ENCODE assay signal across 1 cellular context in the genomic region with DNA sequence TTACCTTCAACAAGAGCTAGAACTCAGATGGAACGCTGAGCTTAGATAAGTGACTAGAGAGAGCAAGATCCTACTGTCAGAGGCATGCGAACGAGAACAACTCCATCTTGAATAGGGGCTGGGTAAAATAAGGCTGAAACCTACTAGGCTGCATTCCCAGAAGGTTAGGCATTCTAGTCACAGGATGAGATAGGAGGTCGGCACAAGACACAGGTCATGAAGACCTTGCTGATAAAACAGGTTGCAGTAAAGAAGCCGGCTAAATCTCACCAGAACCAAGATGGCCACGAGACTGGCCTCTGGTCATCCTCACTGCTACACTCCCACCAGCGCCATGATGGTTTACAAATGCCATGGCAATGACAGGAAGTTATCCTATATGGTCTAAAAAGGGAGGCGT.
TF ChIP-seq lines count a peak whose summit lies in the region.

No MANE protein-coding gene starts in this region.

TF ChIP-seq in GM23338, 12 proteins besides CTCF, POLR2A, EP300 and RAD21 (continued from another document):
- TF ChIP-seq ETS1 (IDR thresholded peaks at IDR 0.05) (no peak), POLR2AphosphoS5 (IDR thresholded peaks at IDR 0.05; ENCODE audit: low read depth) (no peak), JUNB (IDR thresholded peaks at IDR 0.05; ENCODE audit: unreplicated experiment) (no peak)
- TF ChIP-seq, protein P1, sequence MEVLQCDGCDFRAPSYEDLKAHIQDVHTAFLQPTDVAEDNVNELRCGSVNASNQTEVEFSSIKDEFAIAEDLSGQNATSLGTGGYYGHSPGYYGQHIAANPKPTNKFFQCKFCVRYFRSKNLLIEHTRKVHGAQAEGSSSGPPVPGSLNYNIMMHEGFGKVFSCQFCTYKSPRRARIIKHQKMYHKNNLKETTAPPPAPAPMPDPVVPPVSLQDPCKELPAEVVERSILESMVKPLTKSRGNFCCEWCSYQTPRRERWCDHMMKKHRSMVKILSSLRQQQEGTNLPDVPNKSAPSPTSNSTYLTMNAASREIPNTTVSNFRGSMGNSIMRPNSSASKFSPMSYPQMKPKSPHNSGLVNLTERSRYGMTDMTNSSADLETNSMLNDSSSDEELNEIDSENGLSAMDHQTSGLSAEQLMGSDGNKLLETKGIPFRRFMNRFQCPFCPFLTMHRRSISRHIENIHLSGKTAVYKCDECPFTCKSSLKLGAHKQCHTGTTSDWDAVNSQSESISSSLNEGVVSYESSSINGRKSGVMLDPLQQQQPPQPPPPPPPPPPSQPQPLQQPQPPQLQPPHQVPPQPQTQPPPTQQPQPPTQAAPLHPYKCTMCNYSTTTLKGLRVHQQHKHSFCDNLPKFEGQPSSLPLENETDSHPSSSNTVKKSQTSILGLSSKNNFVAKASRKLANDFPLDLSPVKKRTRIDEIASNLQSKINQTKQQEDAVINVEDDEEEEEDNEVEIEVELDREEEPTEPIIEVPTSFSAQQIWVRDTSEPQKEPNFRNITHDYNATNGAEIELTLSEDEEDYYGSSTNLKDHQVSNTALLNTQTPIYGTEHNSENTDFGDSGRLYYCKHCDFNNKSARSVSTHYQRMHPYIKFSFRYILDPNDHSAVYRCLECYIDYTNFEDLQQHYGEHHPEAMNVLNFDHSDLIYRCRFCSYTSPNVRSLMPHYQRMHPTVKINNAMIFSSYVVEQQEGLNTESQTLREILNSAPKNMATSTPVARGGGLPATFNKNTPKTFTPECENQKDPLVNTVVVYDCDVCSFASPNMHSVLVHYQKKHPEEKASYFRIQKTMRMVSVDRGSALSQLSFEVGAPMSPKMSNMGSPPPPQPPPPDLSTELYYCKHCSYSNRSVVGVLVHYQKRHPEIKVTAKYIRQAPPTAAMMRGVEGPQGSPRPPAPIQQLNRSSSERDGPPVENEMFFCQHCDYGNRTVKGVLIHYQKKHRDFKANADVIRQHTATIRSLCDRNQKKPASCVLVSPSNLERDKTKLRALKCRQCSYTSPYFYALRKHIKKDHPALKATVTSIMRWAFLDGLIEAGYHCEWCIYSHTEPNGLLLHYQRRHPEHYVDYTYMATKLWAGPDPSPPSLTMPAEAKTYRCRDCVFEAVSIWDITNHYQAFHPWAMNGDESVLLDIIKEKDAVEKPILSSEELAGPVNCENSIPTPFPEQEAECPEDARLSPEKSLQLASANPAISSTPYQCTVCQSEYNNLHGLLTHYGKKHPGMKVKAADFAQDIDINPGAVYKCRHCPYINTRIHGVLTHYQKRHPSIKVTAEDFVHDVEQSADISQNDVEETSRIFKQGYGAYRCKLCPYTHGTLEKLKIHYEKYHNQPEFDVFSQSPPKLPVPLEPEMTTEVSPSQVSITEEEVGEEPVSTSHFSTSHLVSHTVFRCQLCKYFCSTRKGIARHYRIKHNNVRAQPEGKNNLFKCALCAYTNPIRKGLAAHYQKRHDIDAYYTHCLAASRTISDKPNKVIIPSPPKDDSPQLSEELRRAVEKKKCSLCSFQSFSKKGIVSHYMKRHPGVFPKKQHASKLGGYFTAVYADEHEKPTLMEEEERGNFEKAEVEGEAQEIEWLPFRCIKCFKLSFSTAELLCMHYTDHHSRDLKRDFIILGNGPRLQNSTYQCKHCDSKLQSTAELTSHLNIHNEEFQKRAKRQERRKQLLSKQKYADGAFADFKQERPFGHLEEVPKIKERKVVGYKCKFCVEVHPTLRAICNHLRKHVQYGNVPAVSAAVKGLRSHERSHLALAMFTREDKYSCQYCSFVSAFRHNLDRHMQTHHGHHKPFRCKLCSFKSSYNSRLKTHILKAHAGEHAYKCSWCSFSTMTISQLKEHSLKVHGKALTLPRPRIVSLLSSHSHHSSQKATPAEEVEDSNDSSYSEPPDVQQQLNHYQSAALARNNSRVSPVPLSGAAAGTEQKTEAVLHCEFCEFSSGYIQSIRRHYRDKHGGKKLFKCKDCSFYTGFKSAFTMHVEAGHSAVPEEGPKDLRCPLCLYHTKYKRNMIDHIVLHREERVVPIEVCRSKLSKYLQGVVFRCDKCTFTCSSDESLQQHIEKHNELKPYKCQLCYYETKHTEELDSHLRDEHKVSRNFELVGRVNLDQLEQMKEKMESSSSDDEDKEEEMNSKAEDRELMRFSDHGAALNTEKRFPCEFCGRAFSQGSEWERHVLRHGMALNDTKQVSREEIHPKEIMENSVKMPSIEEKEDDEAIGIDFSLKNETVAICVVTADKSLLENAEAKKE (CRISPR knock-in tag; IDR thresholded peaks at IDR 0.05): no peak
- TF ChIP-seq, protein P2, sequence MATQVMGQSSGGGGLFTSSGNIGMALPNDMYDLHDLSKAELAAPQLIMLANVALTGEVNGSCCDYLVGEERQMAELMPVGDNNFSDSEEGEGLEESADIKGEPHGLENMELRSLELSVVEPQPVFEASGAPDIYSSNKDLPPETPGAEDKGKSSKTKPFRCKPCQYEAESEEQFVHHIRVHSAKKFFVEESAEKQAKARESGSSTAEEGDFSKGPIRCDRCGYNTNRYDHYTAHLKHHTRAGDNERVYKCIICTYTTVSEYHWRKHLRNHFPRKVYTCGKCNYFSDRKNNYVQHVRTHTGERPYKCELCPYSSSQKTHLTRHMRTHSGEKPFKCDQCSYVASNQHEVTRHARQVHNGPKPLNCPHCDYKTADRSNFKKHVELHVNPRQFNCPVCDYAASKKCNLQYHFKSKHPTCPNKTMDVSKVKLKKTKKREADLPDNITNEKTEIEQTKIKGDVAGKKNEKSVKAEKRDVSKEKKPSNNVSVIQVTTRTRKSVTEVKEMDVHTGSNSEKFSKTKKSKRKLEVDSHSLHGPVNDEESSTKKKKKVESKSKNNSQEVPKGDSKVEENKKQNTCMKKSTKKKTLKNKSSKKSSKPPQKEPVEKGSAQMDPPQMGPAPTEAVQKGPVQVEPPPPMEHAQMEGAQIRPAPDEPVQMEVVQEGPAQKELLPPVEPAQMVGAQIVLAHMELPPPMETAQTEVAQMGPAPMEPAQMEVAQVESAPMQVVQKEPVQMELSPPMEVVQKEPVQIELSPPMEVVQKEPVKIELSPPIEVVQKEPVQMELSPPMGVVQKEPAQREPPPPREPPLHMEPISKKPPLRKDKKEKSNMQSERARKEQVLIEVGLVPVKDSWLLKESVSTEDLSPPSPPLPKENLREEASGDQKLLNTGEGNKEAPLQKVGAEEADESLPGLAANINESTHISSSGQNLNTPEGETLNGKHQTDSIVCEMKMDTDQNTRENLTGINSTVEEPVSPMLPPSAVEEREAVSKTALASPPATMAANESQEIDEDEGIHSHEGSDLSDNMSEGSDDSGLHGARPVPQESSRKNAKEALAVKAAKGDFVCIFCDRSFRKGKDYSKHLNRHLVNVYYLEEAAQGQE (IDR thresholded peaks at IDR 0.05; ENCODE audit: unreplicated experiment): no peak
